ENCODE assay signal across 18 cellular contexts in genomic region chr4:152512483-152512882, GRCh38.
"Had no signal": no experiment of that assay in that cellular context is flagged by ENCODE, and none has a peak within 500 bp of the region (broad histone marks: within the 10 kb centered on the region; RNA-seq: fewer than 3 reads in every experiment).

No MANE protein-coding gene starts in this region.

- ATAC-seq: activated naive CD4-positive, alpha-beta T cell treated with anti-CD3 and anti-CD28 coated beads, Interleukin-2, amount 50 U/mL, for 72 hours; naive thymus-derived CD8-positive, alpha-beta T cell; sciatic nerve; stimulated activated effector memory CD8-positive, alpha-beta T cell treated with anti-CD3 and anti-CD28 coated beads, Interleukin-12 subunit alpha, Interleukin-12 subunit beta, amount 100 ng/mL, for 72 hours had no signal

- H3K4me3 ChIP-seq: adrenal gland, breast epithelium, coronary artery, ovary, smooth muscle cell, stomach, vagina had no signal

- H3K4me1 ChIP-seq: adrenal gland, breast epithelium had no signal

- H3K4me3 Mint-ChIP-seq: naive thymus-derived CD8-positive, alpha-beta T cell; stimulated activated effector memory CD8-positive, alpha-beta T cell treated with anti-CD3 and anti-CD28 coated beads, Interleukin-12 subunit alpha, Interleukin-12 subunit beta, amount 100 ng/mL, for 72 hours had no signal

- H3K36me3 ChIP-seq: adrenal gland, breast epithelium, ovary, vagina had no signal

- H3K27me3 Mint-ChIP-seq: naive thymus-derived CD8-positive, alpha-beta T cell had no signal

- H3K27ac Mint-ChIP-seq: activated naive CD4-positive, alpha-beta T cell treated with anti-CD3 and anti-CD28 coated beads, Interleukin-2, amount 50 U/mL, for 72 hours; naive thymus-derived CD8-positive, alpha-beta T cell; stimulated activated effector memory CD8-positive, alpha-beta T cell treated with anti-CD3 and anti-CD28 coated beads, Interleukin-12 subunit alpha, Interleukin-12 subunit beta, amount 100 ng/mL, for 72 hours had no signal

- H3K9me3 ChIP-seq: adrenal gland, breast epithelium, ovary, stomach, vagina had no signal

- H3K27ac ChIP-seq: adrenal gland, breast epithelium, coronary artery, ovary, stomach, vagina had no signal

- DNase-seq: activated CD4-positive, alpha-beta T cell treated with anti-CD3 and anti-CD28 coated beads, Interleukin-2, amount 50 U/mL, for 1 hour; activated CD8-positive, alpha-beta memory T cell treated with anti-CD3 and anti-CD28 coated beads for 24 hours; activated CD8-positive, alpha-beta memory T cell treated with anti-CD3 and anti-CD28 coated beads, Interleukin-2, amount 50 U/mL, for 48 hours; activated gamma-delta T cell treated with Interleukin-2 at 50 U/mL for 16 hours; adrenal gland; head of caudate nucleus; naive thymus-derived CD8-positive, alpha-beta T cell; ovary; stimulated activated CD4-positive, alpha-beta T cell treated with anti-CD3 and anti-CD28 coated beads, Interleukin-4, amount 100 ng/mL, for 24 hours; stomach; trophoblast cell had no signal

- H3K9me3 Mint-ChIP-seq: activated naive CD4-positive, alpha-beta T cell treated with anti-CD3 and anti-CD28 coated beads, Interleukin-2, amount 50 U/mL, for 72 hours; naive thymus-derived CD8-positive, alpha-beta T cell; stimulated activated effector memory CD8-positive, alpha-beta T cell treated with anti-CD3 and anti-CD28 coated beads, Interleukin-12 subunit alpha, Interleukin-12 subunit beta, amount 100 ng/mL, for 72 hours had no signal

- H3K27me3 ChIP-seq: adrenal gland, breast epithelium, ovary, stomach, vagina had no signal
